Comparison of ENCODE assay signal across 12 cellular contexts in the genomic region with DNA sequence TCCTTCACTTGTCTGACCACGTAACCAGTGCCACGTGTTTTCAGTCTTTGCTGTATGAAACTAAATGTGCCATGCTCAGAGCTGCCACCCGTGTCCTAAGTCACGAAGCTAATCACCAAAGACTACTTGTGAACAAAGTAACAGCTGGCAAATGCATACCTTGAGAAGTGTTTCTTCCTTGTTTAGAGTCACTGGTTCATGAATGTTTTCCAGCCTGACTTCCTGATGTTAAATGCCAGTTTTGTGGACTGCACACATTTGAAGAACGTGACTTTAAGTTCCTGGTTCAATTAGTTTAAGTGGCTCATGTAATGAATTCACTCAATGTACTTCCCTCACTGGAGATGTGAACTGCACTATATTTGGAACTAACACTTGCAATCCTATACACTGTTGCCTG. TPM values are rescaled to one million over a fixed set of nuclear protein-coding genes. Genes with fewer than 3 reads are reported as not detected.
DNase-seq lines count a peak whose midpoint lies in the region; ATAC-seq and TF ChIP-seq lines count a peak whose summit lies in the region.
"Had no signal": no experiment of that assay in that cellular context is flagged by ENCODE, and none has a peak within 500 bp of the region (broad histone marks: within the 10 kb centered on the region; RNA-seq: fewer than 3 reads in every experiment).

No MANE protein-coding gene starts in this region.

- no peak overlapping the region for H3K4me3 Mint-ChIP-seq in T-helper 17 cell
- H3K4me3 Mint-ChIP-seq: CD4-positive, CD25-positive, alpha-beta regulatory T cell had no signal

- no peaks in the 10 kb centered on the region for H3K27me3 Mint-ChIP-seq in T-helper 17 cell
- H3K27me3 Mint-ChIP-seq: CD4-positive, CD25-positive, alpha-beta regulatory T cell had no signal

- H3K4me2 ChIP-seq in mammary epithelial cell (ENCODE audit: insufficient read depth, low read depth, low read length), result no peak overlapping the region

- no peaks in the 10 kb centered on the region for H3K4me1 Mint-ChIP-seq in T-helper 17 cell

- no peaks in the 10 kb centered on the region for H4K20me1 ChIP-seq in mammary epithelial cell (ENCODE audit: insufficient read depth, low read length)
- H4K20me1 ChIP-seq: BLaER1 treated with 17β-estradiol and CSF1 and Interleukin-3, amounts not matched to agents 10 nM and 100 nM had no signal

- TF ChIP-seq CTCF in left lung (IDR thresholded peaks at IDR 0.05), result no peak
- no peak for TF ChIP-seq CTCF in stomach (IDR thresholded peaks at IDR 0.05)
- no peak for TF ChIP-seq CTCF in mammary epithelial cell (conservative IDR thresholded peaks at IDR 0.05 in 1 of 2, IDR thresholded peaks at IDR 0.05 in 1 of 2; ENCODE audit: extremely low read depth in 1 of 2, insufficient read depth in 1 of 2, low read depth in 1 of 2, low read length in 2 of 2)

- WGBS in stomach, 5 donors, result 29 to 61% (median 41%) methylated on average over 5 of the region's 5 CpGs
- WGBS in mammary epithelial cell (ENCODE audit: low coverage, missing lambda C conversion rate), result 64% methylated on average over 5 of the region's 5 CpGs

- H2AFZ ChIP-seq in mammary epithelial cell (ENCODE audit: low read depth, low read length), result no peak overlapping the region

- H3K4me3 ChIP-seq in left lung, result no peak overlapping the region
- H3K4me3 ChIP-seq in stomach, result no peak overlapping the region
- H3K4me3 ChIP-seq in mammary epithelial cell (replicated peaks in 1 of 3; ENCODE audit: insufficient read depth in 1 of 3, low read depth in 2 of 3, low read length in 3 of 3), result no peak overlapping the region
- H3K4me3 ChIP-seq: BLaER1 treated with 17β-estradiol and CSF1 and Interleukin-3, amounts not matched to agents 10 nM and 100 nM had no signal

- no peak for TF ChIP-seq EP300 in stomach (IDR thresholded peaks at IDR 0.05)

- dilution Hi-C loops in mammary epithelial cell (cut with HindIII; ENCODE audit: low sequenced_read_pairs), result no loop called here

- no peaks in the 10 kb centered on the region for H3K9me3 ChIP-seq in left lung
- no peaks in the 10 kb centered on the region for H3K9me3 ChIP-seq in stomach
- H3K9me3 ChIP-seq in T-helper 17 cell (ENCODE audit: control insufficient read depth, low read length, poor library complexity, severe bottlenecking), result no peaks in the 10 kb centered on the region
- H3K9me3 ChIP-seq in mammary epithelial cell (replicated peaks; ENCODE audit: insufficient read depth, low read length), result no peaks in the 10 kb centered on the region
- H3K9me3 ChIP-seq: BLaER1 treated with 17β-estradiol and CSF1 and Interleukin-3, amounts not matched to agents 10 nM and 100 nM had no signal

- no peak overlapping the region for H3K27ac Mint-ChIP-seq in T-helper 17 cell
- H3K27ac Mint-ChIP-seq: CD4-positive, CD25-positive, alpha-beta regulatory T cell had no signal

- no peak overlapping the region for H3K9ac ChIP-seq in mammary epithelial cell (ENCODE audit: insufficient read depth, low read length)
- H3K9ac ChIP-seq: BLaER1 treated with 17β-estradiol and CSF1 and Interleukin-3, amounts not matched to agents 10 nM and 100 nM had no signal

- H3K36me3 ChIP-seq in left lung, result peaks cover 0 to 13% of the 10 kb centered on the region in 2 donors
- peaks cover 0 to 14% (median 10%) of the 10 kb centered on the region in 4 donors for H3K36me3 ChIP-seq in stomach
- H3K36me3 ChIP-seq in mammary epithelial cell (ENCODE audit: insufficient read depth, low read length), result peaks cover 2% of the 10 kb centered on the region

- no peak for TF ChIP-seq POLR2A in stomach (IDR thresholded peaks at IDR 0.05)

- H3K36me3 Mint-ChIP-seq in T-helper 17 cell (ENCODE audit: low read depth), result peaks cover 3% of the 10 kb centered on the region

- H3K4me1 ChIP-seq in left lung, result no peaks in the 10 kb centered on the region
- H3K4me1 ChIP-seq in stomach, result peaks cover 7 to 27% (median 15%) of the 10 kb centered on the region in 4 donors
- peaks cover 9% of the 10 kb centered on the region for H3K4me1 ChIP-seq in mammary epithelial cell (ENCODE audit: insufficient read depth, low read length)

- in situ Hi-C loops in mammary epithelial cell (cut with MboI; ENCODE audit: low sequenced_read_pairs in 2 of 2), result no loop called here

- H3K27me3 ChIP-seq in left lung, result no peaks in the 10 kb centered on the region
- H3K27me3 ChIP-seq in stomach, result no peaks in the 10 kb centered on the region
- no peaks in the 10 kb centered on the region for H3K27me3 ChIP-seq in mammary epithelial cell (ENCODE audit: insufficient read depth, low read length)
- H3K27me3 ChIP-seq: BLaER1 treated with 17β-estradiol and CSF1 and Interleukin-3, amounts not matched to agents 10 nM and 100 nM had no signal

- CTCF ChIA-PET in mammary epithelial cell (lab: Charles Lee; ENCODE audit: low non-redundant PET), result no interaction called here

- DNase-seq in left ventricle myocardium superior, result no peak
- DNase-seq in left cardiac atrium, result no peak
- DNase-seq in dermis blood vessel endothelial cell, result peak; percentile 8
- no peak for DNase-seq in left lung
- DNase-seq in stomach, result no peak
- no peak for DNase-seq in activated CD4-positive, alpha-beta T cell treated with anti-CD3 and anti-CD28 coated beads, Interleukin-2, amount 50 U/mL, for 48 hours
- no peak for DNase-seq in T-helper 17 cell
- DNase-seq in mammary epithelial cell, result no peak
- DNase-seq: ACHN; CD4-positive, CD25-positive, alpha-beta regulatory T cell had no signal

- no peak overlapping the region for H3K27ac ChIP-seq in left lung
- peak overlapping the region in 4 of 5 donors; percentile 29 to 70 (median 46) for H3K27ac ChIP-seq in stomach
- H3K27ac ChIP-seq in mammary epithelial cell (ENCODE audit: insufficient read depth, low read depth, low read length), result no peak overlapping the region
- H3K27ac ChIP-seq: BLaER1 treated with 17β-estradiol and CSF1 and Interleukin-3, amounts not matched to agents 10 nM and 100 nM had no signal

- no peaks in the 10 kb centered on the region for H3K79me2 ChIP-seq in mammary epithelial cell (ENCODE audit: insufficient read depth, low read length)

- no TSS peak for BruUV-seq in mammary epithelial cell (replicated peaks; lab: Mats Ljungman, UMichigan)

- intact Hi-C loops in left ventricle myocardium superior (cut with micrococcal nuclease) (no loop called here), left cardiac atrium (cut with DNase I) (no loop called here), left lung (cut with DNase I) (no loop called here), stomach (cut with DNase I; ENCODE audit: low total_unique reads) (no loop called here), mammary epithelial cell (cut with micrococcal nuclease) (no loop called here)

- ATAC-seq in left ventricle myocardium superior (peak; percentile 23), left cardiac atrium (no peak), left lung (peak; percentile 37), T-helper 17 cell (no peak)
- ATAC-seq: HCT116 had no signal

RNA-seq across cellular contexts. Expression of gene KPNB1, which starts 19.9 kb away (rescaled TPM):
- 169 TPM for total RNA-seq in left ventricle myocardium superior
- total RNA-seq in left cardiac atrium, result 100 to 1,000 TPM; 145 to 180 TPM
- total RNA-seq in dermis blood vessel endothelial cell, result 394 and 596 TPM in 2 replicates
- total RNA-seq in left lung, result 100 to 1,000 TPM; 195 to 305 TPM
- 100 to 1,000 TPM; 155 to 669 (median 198) TPM for total RNA-seq in stomach
- 10 to 100 TPM; 32.5 to 49.9 (median 33.6) TPM for polyA plus RNA-seq in stomach
- total RNA-seq in T-helper 17 cell, result 100 to 1,000 TPM; 183 to 196 TPM
- 100 to 1,000 TPM; 333 to 454 TPM for total RNA-seq in mammary epithelial cell
- polyA plus RNA-seq in mammary epithelial cell, result 187 TPM
- 664 TPM for polyA minus RNA-seq in mammary epithelial cell

Comparison
In these comparisons a context has a peak if more than half of its experiments do, and no peak if none do; other contexts are left out.
1. ATAC-seq: peak in left ventricle myocardium superior (single experiment) and left lung (single experiment); none in left cardiac atrium (0 of 2) and T-helper 17 cell (single experiment).
2. H3K27ac ChIP-seq: peak in stomach (4 of 5); none in left lung (0 of 2) and mammary epithelial cell (single experiment).